8 cellular contexts compared by ENCODE assay signal in the genomic region with DNA sequence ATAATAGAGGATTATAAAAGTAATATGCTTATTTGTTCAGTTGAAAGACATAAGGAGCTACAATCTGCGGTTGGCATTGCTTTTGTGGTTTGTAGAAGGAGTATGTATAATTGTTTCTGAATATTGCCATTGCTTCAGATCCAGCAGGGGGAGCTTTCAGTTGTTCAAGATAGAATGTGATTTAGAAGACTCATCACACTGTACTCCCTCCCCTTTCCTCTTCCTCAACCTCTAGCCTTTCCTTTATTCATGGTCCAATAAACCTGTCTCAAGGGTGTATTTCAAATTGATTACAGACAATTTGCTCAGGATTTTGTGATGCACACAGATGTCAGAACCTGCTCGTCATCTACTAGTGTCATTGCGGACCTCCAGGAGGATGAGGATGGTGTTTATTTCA. TPM values are rescaled to one million over a fixed set of nuclear protein-coding genes. Genes with fewer than 3 reads are reported as not detected.
A peak's percentile ranks its signal among the peaks of the same experiment; 100 is the strongest.
DNase-seq lines count a peak whose midpoint lies in the region; ATAC-seq and TF ChIP-seq lines count a peak whose summit lies in the region.

No MANE protein-coding gene starts in this region.

- no peaks in the 10 kb centered on the region for H3K9me3 ChIP-seq in vagina

- no peak for TF ChIP-seq POLR2A in vagina (IDR thresholded peaks at IDR 0.05)

- ATAC-seq in GM19324 (IDR thresholded peaks at IDR 0.05; ENCODE audit: low FRiP score, unreplicated experiment) (peak; percentile 81), HG03159 (IDR thresholded peaks at IDR 0.05; ENCODE audit: unreplicated experiment) (peak; percentile 90)

- H3K27ac ChIP-seq in vagina, result no peak overlapping the region

- H3K36me3 ChIP-seq in kidney epithelial cell (ENCODE audit: control insufficient read depth, insufficient read depth, low read length) (no peaks in the 10 kb centered on the region), vagina (peaks cover 0 to 35% of the 10 kb centered on the region in 2 donors)

- H3K27me3 ChIP-seq in kidney epithelial cell (ENCODE audit: control insufficient read depth, insufficient read depth, low read length) (no peaks in the 10 kb centered on the region), vagina (no peaks in the 10 kb centered on the region)

- no peaks in the 10 kb centered on the region for H3K4me1 ChIP-seq in vagina

- intact Hi-C loops in vagina (cut with DNase I), result no loop called here

- H3K4me3 ChIP-seq in kidney epithelial cell (ENCODE audit: low read depth, low read length) (no peak overlapping the region), vagina (no peak overlapping the region)

- peak; percentile 77 for DNase-seq in DMS153 treated with DMSO at 0.1 percent for 48 hours (lab: John Stamatoyannopoulos, UW; ENCODE audit: unreplicated experiment)
- peak; percentile 41 for DNase-seq in NCI-H446 treated with DMSO at 0.1 percent for 48 hours (lab: John Stamatoyannopoulos, UW)
- DNase-seq in amniotic epithelial cell (ENCODE audit: low read depth), result peak; percentile 64
- DNase-seq in kidney epithelial cell (ENCODE audit: low read depth), result peak; percentile 25
- no peak for DNase-seq in vagina (ENCODE audit: extremely low spot score in 2 of 2)
- DNase-seq in UCSD-AML1 (lab: John Stamatoyannopoulos, UW; ENCODE audit: unreplicated experiment), result no peak

- TF ChIP-seq CTCF in kidney epithelial cell (IDR thresholded peaks at IDR 0.05; ENCODE audit: insufficient read depth, low read length, poor library complexity, severe bottlenecking) (peak; percentile 61), vagina (IDR thresholded peaks at IDR 0.05) (no peak)

RNA-seq across cellular contexts. Expression of a gene that starts 9.8 kb away (rescaled TPM):
- total RNA-seq in kidney epithelial cell (13.9 and 15.0 TPM in 2 replicates), vagina (17.7 TPM)

RNA-seq across cellular contexts. Expression of a gene that starts 33.8 kb away (rescaled TPM):
- total RNA-seq in kidney epithelial cell (38.1 and 51.5 TPM in 2 replicates), vagina (35.1 TPM)

Comparison
In these comparisons a context has a peak if more than half of its experiments do, and no peak if none do; other contexts are left out.
1. DNase-seq: peak in DMS153 treated with DMSO at 0.1 percent for 48 hours (single experiment), NCI-H446 treated with DMSO at 0.1 percent for 48 hours (single experiment), amniotic epithelial cell (single experiment) and kidney epithelial cell (single experiment); none in vagina (0 of 2) and UCSD-AML1 (single experiment).